Comparison of ENCODE assay signal across 1 cellular context in the genomic region with DNA sequence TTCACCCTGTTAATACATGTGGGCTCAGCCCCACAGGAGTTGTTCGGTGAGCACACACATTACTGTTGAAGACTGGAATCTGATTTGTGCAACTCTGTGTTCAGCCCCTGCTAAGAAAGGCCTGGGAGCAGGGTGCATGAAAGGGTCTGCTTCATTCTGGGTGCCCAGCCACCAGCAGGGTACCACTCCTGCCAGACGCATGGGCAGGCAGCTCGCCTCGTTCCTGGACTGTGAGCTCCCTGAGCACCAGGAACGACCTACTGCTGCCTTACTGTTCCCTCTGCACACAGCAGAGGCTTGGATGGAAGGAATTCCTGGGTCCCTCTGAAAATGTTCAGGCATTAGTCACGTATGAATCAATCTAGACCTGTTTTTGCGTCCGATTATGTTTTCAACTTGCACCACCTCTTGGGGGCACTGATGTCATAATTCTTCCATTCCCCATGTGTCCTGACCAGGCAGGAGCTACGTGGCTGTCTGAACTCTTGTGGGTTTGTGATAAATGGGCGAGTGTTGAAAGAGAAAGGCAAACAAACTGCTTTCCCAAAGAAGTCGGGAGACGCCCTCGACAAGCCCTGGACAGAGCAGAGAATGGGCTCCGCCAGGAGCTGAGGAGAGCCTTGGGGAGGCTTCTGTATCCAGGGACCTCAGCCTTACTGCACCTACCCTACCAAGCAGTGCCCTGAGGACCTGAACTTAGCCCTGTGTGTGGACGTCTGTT.
TF ChIP-seq lines count a peak whose summit lies in the region.

No MANE protein-coding gene starts in this region.

TF ChIP-seq in K562, 482 proteins besides CTCF, POLR2A, EP300 and RAD21 (continued from another document):
- TF ChIP-seq TSHZ1 (CRISPR knock-in tag; IDR thresholded peaks at IDR 0.05) = no peak
- no peak for TF ChIP-seq TEAD1 (CRISPR knock-in tag; IDR thresholded peaks at IDR 0.05)
- peak; percentile 64 for TF ChIP-seq CHD1 (IDR thresholded peaks at IDR 0.05; ENCODE audit: low read length)
- no peak for TF ChIP-seq ZNF311 (CRISPR knock-in tag; IDR thresholded peaks at IDR 0.05)
- TF ChIP-seq SLC30A9 (CRISPR knock-in tag; IDR thresholded peaks at IDR 0.05) = no peak
- TF ChIP-seq FUS (optimal IDR thresholded peaks at IDR 0.05; ENCODE audit: low read depth, low read length) = no peak
- TF ChIP-seq, protein P1, sequence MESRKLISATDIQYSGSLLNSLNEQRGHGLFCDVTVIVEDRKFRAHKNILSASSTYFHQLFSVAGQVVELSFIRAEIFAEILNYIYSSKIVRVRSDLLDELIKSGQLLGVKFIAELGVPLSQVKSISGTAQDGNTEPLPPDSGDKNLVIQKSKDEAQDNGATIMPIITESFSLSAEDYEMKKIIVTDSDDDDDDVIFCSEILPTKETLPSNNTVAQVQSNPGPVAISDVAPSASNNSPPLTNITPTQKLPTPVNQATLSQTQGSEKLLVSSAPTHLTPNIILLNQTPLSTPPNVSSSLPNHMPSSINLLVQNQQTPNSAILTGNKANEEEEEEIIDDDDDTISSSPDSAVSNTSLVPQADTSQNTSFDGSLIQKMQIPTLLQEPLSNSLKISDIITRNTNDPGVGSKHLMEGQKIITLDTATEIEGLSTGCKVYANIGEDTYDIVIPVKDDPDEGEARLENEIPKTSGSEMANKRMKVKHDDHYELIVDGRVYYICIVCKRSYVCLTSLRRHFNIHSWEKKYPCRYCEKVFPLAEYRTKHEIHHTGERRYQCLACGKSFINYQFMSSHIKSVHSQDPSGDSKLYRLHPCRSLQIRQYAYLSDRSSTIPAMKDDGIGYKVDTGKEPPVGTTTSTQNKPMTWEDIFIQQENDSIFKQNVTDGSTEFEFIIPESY (CRISPR knock-in tag; IDR thresholded peaks at IDR 0.05) = peak; percentile 76
- no peak for TF ChIP-seq ZNF75A (CRISPR knock-in tag; IDR thresholded peaks at IDR 0.05)
- TF ChIP-seq ZNF282 (CRISPR knock-in tag; IDR thresholded peaks at IDR 0.05) = no peak
- 0 out of 2 replicates have a peak, but pooled peaks have one; percentile 19 for TF ChIP-seq NFE2 (IDR thresholded peaks at IDR 0.05; ENCODE audit: low read depth)
- no peak for TF ChIP-seq FOXA1 (IDR thresholded peaks at IDR 0.05; ENCODE audit: borderline replicate concordance)
- no peak for TF ChIP-seq SRSF1 (IDR thresholded peaks at IDR 0.05; ENCODE audit: low read depth, low read length)
- TF ChIP-seq, protein P2, sequence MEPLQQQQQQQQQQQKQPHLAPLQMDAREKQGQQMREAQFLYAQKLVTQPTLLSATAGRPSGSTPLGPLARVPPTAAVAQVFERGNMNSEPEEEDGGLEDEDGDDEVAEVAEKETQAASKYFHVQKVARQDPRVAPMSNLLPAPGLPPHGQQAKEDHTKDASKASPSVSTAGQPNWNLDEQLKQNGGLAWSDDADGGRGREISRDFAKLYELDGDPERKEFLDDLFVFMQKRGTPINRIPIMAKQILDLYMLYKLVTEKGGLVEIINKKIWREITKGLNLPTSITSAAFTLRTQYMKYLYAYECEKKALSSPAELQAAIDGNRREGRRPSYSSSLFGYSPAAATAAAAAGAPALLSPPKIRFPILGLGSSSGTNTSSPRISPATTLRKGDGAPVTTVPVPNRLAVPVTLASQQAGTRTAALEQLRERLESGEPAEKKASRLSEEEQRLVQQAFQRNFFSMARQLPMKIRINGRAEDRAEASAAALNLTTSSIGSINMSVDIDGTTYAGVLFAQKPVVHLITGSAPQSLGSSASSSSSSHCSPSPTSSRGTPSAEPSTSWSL (CRISPR knock-in tag; IDR thresholded peaks at IDR 0.05; ENCODE audit: borderline replicate concordance) = no peak
- no peak for TF ChIP-seq RAD51 (IDR thresholded peaks at IDR 0.05; ENCODE audit: borderline replicate concordance, low read depth)
- TF ChIP-seq, protein P3, sequence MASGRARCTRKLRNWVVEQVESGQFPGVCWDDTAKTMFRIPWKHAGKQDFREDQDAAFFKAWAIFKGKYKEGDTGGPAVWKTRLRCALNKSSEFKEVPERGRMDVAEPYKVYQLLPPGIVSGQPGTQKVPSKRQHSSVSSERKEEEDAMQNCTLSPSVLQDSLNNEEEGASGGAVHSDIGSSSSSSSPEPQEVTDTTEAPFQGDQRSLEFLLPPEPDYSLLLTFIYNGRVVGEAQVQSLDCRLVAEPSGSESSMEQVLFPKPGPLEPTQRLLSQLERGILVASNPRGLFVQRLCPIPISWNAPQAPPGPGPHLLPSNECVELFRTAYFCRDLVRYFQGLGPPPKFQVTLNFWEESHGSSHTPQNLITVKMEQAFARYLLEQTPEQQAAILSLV (tag; IDR thresholded peaks at IDR 0.05) = peak; percentile 43; the same call in 1 of the 2 replicates
- peak; percentile 54 for TF ChIP-seq ZFP36 (IDR thresholded peaks at IDR 0.05; ENCODE audit: low read depth, low read length, partially characterized antibody)
- no peak for TF ChIP-seq MCM5 (IDR thresholded peaks at IDR 0.05; ENCODE audit: low read depth)
- no peak for TF ChIP-seq ZKSCAN3 (CRISPR knock-in tag; IDR thresholded peaks at IDR 0.05)
- TF ChIP-seq ZNF316 (IDR thresholded peaks at IDR 0.05) = no peak
- TF ChIP-seq WHSC1 (IDR thresholded peaks at IDR 0.05; ENCODE audit: low read length) = no peak
- TF ChIP-seq, protein P4, sequence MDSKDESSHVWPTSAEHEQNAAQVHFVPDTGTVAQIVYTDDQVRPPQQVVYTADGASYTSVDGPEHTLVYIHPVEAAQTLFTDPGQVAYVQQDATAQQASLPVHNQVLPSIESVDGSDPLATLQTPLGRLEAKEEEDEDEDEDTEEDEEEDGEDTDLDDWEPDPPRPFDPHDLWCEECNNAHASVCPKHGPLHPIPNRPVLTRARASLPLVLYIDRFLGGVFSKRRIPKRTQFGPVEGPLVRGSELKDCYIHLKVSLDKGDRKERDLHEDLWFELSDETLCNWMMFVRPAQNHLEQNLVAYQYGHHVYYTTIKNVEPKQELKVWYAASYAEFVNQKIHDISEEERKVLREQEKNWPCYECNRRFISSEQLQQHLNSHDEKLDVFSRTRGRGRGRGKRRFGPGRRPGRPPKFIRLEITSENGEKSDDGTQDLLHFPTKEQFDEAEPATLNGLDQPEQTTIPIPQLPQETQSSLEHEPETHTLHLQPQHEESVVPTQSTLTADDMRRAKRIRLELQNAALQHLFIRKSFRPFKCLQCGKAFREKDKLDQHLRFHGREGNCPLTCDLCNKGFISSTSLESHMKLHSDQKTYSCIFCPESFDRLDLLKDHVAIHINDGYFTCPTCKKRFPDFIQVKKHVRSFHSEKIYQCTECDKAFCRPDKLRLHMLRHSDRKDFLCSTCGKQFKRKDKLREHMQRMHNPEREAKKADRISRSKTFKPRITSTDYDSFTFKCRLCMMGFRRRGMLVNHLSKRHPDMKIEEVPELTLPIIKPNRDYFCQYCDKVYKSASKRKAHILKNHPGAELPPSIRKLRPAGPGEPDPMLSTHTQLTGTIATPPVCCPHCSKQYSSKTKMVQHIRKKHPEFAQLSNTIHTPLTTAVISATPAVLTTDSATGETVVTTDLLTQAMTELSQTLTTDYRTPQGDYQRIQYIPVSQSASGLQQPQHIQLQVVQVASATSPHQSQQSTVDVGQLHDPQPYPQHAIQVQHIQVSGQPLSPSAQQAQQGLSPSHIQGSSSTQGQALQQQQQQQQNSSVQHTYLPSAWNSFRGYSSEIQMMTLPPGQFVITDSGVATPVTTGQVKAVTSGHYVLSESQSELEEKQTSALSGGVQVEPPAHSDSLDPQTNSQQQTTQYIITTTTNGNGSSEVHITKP (IDR thresholded peaks at IDR 0.05; ENCODE audit: partially characterized antibody) = no peak
- TF ChIP-seq SP2 (IDR thresholded peaks at IDR 0.05; ENCODE audit: extremely low read depth, low read depth, low read length, poor library complexity, severe bottlenecking) = no peak
- TF ChIP-seq BRD4 (IDR thresholded peaks at IDR 0.05) = no peak; the same call in 1 of the 2 replicates
- TF ChIP-seq ZNF699 (CRISPR knock-in tag; IDR thresholded peaks at IDR 0.05; ENCODE audit: insufficient replicate concordance) = no peak
- no peak for TF ChIP-seq KDM5B (IDR thresholded peaks at IDR 0.05; ENCODE audit: insufficient replicate concordance, low read depth, low read length)
- no peak for TF ChIP-seq SREBF1 (IDR thresholded peaks at IDR 0.05; ENCODE audit: borderline replicate concordance, low read depth, low read length)
- 0 out of 2 replicates have a peak, but pooled peaks have one; percentile 9 for TF ChIP-seq CBX5 (IDR thresholded peaks at IDR 0.05; ENCODE audit: borderline replicate concordance, low read depth)
- TF ChIP-seq TBL1XR1 (IDR thresholded peaks at IDR 0.05; ENCODE audit: low read length in 2 of 2) = peak; percentile 66 to 85; a peak in 1 of 4 replicates
- 0 out of 2 replicates have a peak, but pooled peaks have one; percentile 57 for TF ChIP-seq SMAD3 (CRISPR knock-in tag; conservative IDR thresholded peaks at IDR 0.05)
- TF ChIP-seq ZNF280B (CRISPR knock-in tag; IDR thresholded peaks at IDR 0.05) = no peak
- no peak for TF ChIP-seq DACH1 (IDR thresholded peaks at IDR 0.05; ENCODE audit: partially characterized antibody)
- TF ChIP-seq U2AF2 (optimal IDR thresholded peaks at IDR 0.05; ENCODE audit: low read depth, low read length) = no peak
- no peak for TF ChIP-seq ZNF561 (CRISPR knock-in tag; conservative IDR thresholded peaks at IDR 0.05)
- TF ChIP-seq, protein P5, sequence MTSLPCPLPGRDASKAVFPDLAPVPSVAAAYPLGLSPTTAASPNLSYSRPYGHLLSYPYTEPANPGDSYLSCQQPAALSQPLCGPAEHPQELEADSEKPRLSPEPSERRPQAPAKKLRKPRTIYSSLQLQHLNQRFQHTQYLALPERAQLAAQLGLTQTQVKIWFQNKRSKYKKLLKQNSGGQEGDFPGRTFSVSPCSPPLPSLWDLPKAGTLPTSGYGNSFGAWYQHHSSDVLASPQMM (CRISPR knock-in tag; IDR thresholded peaks at IDR 0.05) = no peak
- TF ChIP-seq NONO (IDR thresholded peaks at IDR 0.05; ENCODE audit: low read depth in 2 of 2, low read length in 1 of 2) = no peak
- TF ChIP-seq PHF21A (IDR thresholded peaks at IDR 0.05; ENCODE audit: borderline replicate concordance, low read depth) = no peak
- TF ChIP-seq PHF20 (IDR thresholded peaks at IDR 0.05; ENCODE audit: partially characterized antibody) = peak; percentile 15
- no peak for TF ChIP-seq MTF1 (CRISPR knock-in tag; IDR thresholded peaks at IDR 0.05; ENCODE audit: borderline replicate concordance)
- TF ChIP-seq ZNF121 (CRISPR knock-in tag; conservative IDR thresholded peaks at IDR 0.05) = no peak
- no peak for TF ChIP-seq CSDE1 (IDR thresholded peaks at IDR 0.05)
- TF ChIP-seq, protein P6, sequence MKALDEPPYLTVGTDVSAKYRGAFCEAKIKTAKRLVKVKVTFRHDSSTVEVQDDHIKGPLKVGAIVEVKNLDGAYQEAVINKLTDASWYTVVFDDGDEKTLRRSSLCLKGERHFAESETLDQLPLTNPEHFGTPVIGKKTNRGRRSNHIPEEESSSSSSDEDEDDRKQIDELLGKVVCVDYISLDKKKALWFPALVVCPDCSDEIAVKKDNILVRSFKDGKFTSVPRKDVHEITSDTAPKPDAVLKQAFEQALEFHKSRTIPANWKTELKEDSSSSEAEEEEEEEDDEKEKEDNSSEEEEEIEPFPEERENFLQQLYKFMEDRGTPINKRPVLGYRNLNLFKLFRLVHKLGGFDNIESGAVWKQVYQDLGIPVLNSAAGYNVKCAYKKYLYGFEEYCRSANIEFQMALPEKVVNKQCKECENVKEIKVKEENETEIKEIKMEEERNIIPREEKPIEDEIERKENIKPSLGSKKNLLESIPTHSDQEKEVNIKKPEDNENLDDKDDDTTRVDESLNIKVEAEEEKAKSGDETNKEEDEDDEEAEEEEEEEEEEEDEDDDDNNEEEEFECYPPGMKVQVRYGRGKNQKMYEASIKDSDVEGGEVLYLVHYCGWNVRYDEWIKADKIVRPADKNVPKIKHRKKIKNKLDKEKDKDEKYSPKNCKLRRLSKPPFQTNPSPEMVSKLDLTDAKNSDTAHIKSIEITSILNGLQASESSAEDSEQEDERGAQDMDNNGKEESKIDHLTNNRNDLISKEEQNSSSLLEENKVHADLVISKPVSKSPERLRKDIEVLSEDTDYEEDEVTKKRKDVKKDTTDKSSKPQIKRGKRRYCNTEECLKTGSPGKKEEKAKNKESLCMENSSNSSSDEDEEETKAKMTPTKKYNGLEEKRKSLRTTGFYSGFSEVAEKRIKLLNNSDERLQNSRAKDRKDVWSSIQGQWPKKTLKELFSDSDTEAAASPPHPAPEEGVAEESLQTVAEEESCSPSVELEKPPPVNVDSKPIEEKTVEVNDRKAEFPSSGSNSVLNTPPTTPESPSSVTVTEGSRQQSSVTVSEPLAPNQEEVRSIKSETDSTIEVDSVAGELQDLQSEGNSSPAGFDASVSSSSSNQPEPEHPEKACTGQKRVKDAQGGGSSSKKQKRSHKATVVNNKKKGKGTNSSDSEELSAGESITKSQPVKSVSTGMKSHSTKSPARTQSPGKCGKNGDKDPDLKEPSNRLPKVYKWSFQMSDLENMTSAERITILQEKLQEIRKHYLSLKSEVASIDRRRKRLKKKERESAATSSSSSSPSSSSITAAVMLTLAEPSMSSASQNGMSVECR (CRISPR knock-in tag; IDR thresholded peaks at IDR 0.05) = no peak
- TF ChIP-seq ZC3H4 (CRISPR knock-in tag; IDR thresholded peaks at IDR 0.05; ENCODE audit: borderline replicate concordance) = no peak
